Comparison of ENCODE assay signal across 1 cellular context in genomic region chr1:225769687-225770086, GRCh38.
TF ChIP-seq lines count a peak whose summit lies in the region.

No MANE protein-coding gene starts in this region.

TF ChIP-seq in SK-N-SH treated with all-trans-retinoic acid at 6 μM for 48 hours, 23 proteins besides CTCF, POLR2A, EP300 and RAD21 (continued from another document):
- TF ChIP-seq CSRNP3 (CRISPR knock-in tag; IDR thresholded peaks at IDR 0.05) (no peak), SNAI2 (CRISPR knock-in tag; IDR thresholded peaks at IDR 0.05) (no peak), TOX (CRISPR knock-in tag; IDR thresholded peaks at IDR 0.05; ENCODE audit: borderline replicate concordance) (no peak), CSDC2 (CRISPR knock-in tag; IDR thresholded peaks at IDR 0.05) (no peak), RARB (CRISPR knock-in tag; IDR thresholded peaks at IDR 0.05) (no peak)
